In the genomic region with DNA sequence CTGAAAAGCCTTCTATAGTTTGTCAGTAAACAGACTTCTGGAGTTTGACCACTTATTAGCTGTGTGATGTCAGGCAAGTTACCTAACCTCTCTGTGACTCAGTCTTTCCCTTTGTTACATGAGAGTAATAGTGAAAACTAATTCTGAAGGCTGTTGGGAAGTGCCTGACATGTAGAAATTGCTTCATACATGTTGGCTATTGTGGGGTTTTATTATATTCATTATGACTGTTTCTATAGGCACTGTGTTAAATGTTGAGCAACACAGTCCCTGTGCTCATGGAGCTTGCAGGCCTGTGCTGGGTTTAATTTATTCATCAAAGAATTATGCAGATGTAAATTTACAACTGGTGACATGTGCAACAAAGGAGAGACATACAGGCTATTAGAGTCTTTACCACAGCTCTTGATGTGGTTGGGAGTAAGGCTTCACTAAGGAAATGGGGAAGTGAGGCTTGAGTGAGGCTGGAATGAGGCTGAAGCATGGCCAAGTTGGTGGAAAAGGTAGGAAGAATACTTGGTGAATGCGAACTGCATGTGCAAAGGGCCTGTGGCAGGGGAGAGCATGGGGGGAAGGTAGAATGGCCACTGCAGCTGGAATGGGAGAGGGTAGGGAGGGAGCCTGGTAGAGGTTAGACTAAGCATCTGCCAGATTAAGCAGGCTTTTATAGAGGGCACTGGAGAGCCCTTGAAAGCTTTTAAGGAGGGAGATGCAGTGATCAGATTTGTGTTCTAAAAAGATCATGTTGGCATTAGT, we compare ENCODE assay signal across 11 cellular contexts.
DNase-seq lines count a peak whose midpoint lies in the region; ATAC-seq lines count a peak whose summit lies in the region.
"Had no signal": no experiment of that assay in that cellular context is flagged by ENCODE, and none has a peak within 500 bp of the region (broad histone marks: within the 10 kb centered on the region; RNA-seq: fewer than 3 reads in every experiment).

No MANE protein-coding gene starts in this region.

- intact Hi-C loops in activated CD4-positive, alpha-beta T cell treated with anti-CD3 and anti-CD28 coated beads, Interleukin-2, amount 10 ng/mL, durations not matched to agents 24 days and 14 days (cut with micrococcal nuclease), result loop anchor here (1.0 kb wide), 3 partner anchors 8 to 39 kb away; no protein-coding TSS in a partner anchor

- H3K27me3 Mint-ChIP-seq in activated CD4-positive, alpha-beta T cell treated with anti-CD3 and anti-CD28 coated beads, Interleukin-2, amount 10 ng/mL, durations not matched to agents 24 days and 14 days, result no peaks in the 10 kb centered on the region
- H3K27me3 Mint-ChIP-seq in activated naive CD8-positive, alpha-beta T cell treated with anti-CD3 and anti-CD28 coated beads for 36 hours, result no peaks in the 10 kb centered on the region
- H3K27me3 Mint-ChIP-seq in effector memory CD8-positive, alpha-beta T cell, result no peaks in the 10 kb centered on the region

- peak overlapping the region; percentile 64 for H3K4me3 Mint-ChIP-seq in activated CD4-positive, alpha-beta T cell treated with anti-CD3 and anti-CD28 coated beads, Interleukin-2, amount 10 ng/mL, durations not matched to agents 24 days and 14 days
- H3K4me3 Mint-ChIP-seq in activated naive CD8-positive, alpha-beta T cell treated with anti-CD3 and anti-CD28 coated beads for 36 hours, result peak overlapping the region; percentile 30
- no peak overlapping the region for H3K4me3 Mint-ChIP-seq in effector memory CD8-positive, alpha-beta T cell
- H3K4me3 Mint-ChIP-seq: WTC11 had no signal

- no peak for ATAC-seq in GM21526 (IDR thresholded peaks at IDR 0.05; ENCODE audit: low FRiP score, unreplicated experiment)
- ATAC-seq in effector memory CD8-positive, alpha-beta T cell (replicated peaks), result no peak
- ATAC-seq in HG03039 (IDR thresholded peaks at IDR 0.05; ENCODE audit: unreplicated experiment), result no peak
- ATAC-seq: WTC11 had no signal

- H3K4me1 Mint-ChIP-seq in activated CD4-positive, alpha-beta T cell treated with anti-CD3 and anti-CD28 coated beads, Interleukin-2, amount 10 ng/mL, durations not matched to agents 24 days and 14 days, result peaks cover 75% of the 10 kb centered on the region
- H3K4me1 Mint-ChIP-seq in activated naive CD8-positive, alpha-beta T cell treated with anti-CD3 and anti-CD28 coated beads for 36 hours, result peaks cover 82% of the 10 kb centered on the region
- peaks cover 18 to 47% of the 10 kb centered on the region in 2 donors for H3K4me1 Mint-ChIP-seq in effector memory CD8-positive, alpha-beta T cell (ENCODE audit: low read depth in 2 of 2)

- H3K36me3 Mint-ChIP-seq in activated CD4-positive, alpha-beta T cell treated with anti-CD3 and anti-CD28 coated beads, Interleukin-2, amount 10 ng/mL, durations not matched to agents 24 days and 14 days (ENCODE audit: low read depth), result peaks cover 33% of the 10 kb centered on the region
- peaks cover 46% of the 10 kb centered on the region for H3K36me3 Mint-ChIP-seq in activated naive CD8-positive, alpha-beta T cell treated with anti-CD3 and anti-CD28 coated beads for 36 hours
- peaks cover 4% of the 10 kb centered on the region for H3K36me3 Mint-ChIP-seq in effector memory CD8-positive, alpha-beta T cell (ENCODE audit: insufficient read depth)
- H3K36me3 Mint-ChIP-seq: WTC11 had no signal

- peak overlapping the region; percentile 85 for H3K27ac Mint-ChIP-seq in activated CD4-positive, alpha-beta T cell treated with anti-CD3 and anti-CD28 coated beads, Interleukin-2, amount 10 ng/mL, durations not matched to agents 24 days and 14 days
- H3K27ac Mint-ChIP-seq in activated naive CD8-positive, alpha-beta T cell treated with anti-CD3 and anti-CD28 coated beads for 36 hours, result peak overlapping the region; percentile 78
- H3K27ac Mint-ChIP-seq in effector memory CD8-positive, alpha-beta T cell, result peak overlapping the region in 1 of 2 donors; percentile 7
- H3K27ac Mint-ChIP-seq: WTC11 had no signal

- DNase-seq in activated CD4-positive, alpha-beta T cell treated with anti-CD3 and anti-CD28 coated beads, Interleukin-2, amount 10 ng/mL, durations not matched to agents 24 days and 14 days, result no peak
- no peak for DNase-seq in activated CD4-positive, alpha-beta T cell treated with anti-CD3 and anti-CD28 coated beads for 4 hours
- DNase-seq in NCI-H524 treated with DMSO at 0.1 percent for 48 hours (lab: John Stamatoyannopoulos, UW) (peak; percentile 66), renal cortical epithelial cell (ENCODE audit: low read depth) (peak; percentile 62)
- DNase-seq in activated naive CD8-positive, alpha-beta T cell treated with anti-CD3 and anti-CD28 coated beads for 36 hours, result no peak
- DNase-seq in effector memory CD8-positive, alpha-beta T cell, result no peak
- DNase-seq: NCI-H2081 treated with DMSO at 0.1 percent for 48 hours; stimulated activated CD4-positive, alpha-beta T cell treated with anti-CD3 and anti-CD28 coated beads, Interleukin-4, amount 100 ng/mL, for 1 hour had no signal

- H3K9me3 Mint-ChIP-seq in activated CD4-positive, alpha-beta T cell treated with anti-CD3 and anti-CD28 coated beads, Interleukin-2, amount 10 ng/mL, durations not matched to agents 24 days and 14 days, result peaks cover 10% of the 10 kb centered on the region
- peaks cover 8% of the 10 kb centered on the region for H3K9me3 Mint-ChIP-seq in activated naive CD8-positive, alpha-beta T cell treated with anti-CD3 and anti-CD28 coated beads for 36 hours
- no peaks in the 10 kb centered on the region for H3K9me3 Mint-ChIP-seq in effector memory CD8-positive, alpha-beta T cell
- H3K9me3 Mint-ChIP-seq: WTC11 had no signal

Comparison
In these comparisons a context has a peak if more than half of its experiments do, and no peak if none do; other contexts are left out.
1. DNase-seq: peak in NCI-H524 treated with DMSO at 0.1 percent for 48 hours (single experiment) and renal cortical epithelial cell (single experiment); none in activated CD4-positive, alpha-beta T cell treated with anti-CD3 and anti-CD28 coated beads, Interleukin-2, amount 10 ng/mL, durations not matched to agents 24 days and 14 days (single experiment), activated CD4-positive, alpha-beta T cell treated with anti-CD3 and anti-CD28 coated beads for 4 hours (0 of 2), activated naive CD8-positive, alpha-beta T cell treated with anti-CD3 and anti-CD28 coated beads for 36 hours (single experiment) and effector memory CD8-positive, alpha-beta T cell (0 of 3).
2. H3K4me3 Mint-ChIP-seq: peak in activated CD4-positive, alpha-beta T cell treated with anti-CD3 and anti-CD28 coated beads, Interleukin-2, amount 10 ng/mL, durations not matched to agents 24 days and 14 days (single experiment) and activated naive CD8-positive, alpha-beta T cell treated with anti-CD3 and anti-CD28 coated beads for 36 hours (single experiment); none in effector memory CD8-positive, alpha-beta T cell (0 of 2).